In the genomic region with DNA sequence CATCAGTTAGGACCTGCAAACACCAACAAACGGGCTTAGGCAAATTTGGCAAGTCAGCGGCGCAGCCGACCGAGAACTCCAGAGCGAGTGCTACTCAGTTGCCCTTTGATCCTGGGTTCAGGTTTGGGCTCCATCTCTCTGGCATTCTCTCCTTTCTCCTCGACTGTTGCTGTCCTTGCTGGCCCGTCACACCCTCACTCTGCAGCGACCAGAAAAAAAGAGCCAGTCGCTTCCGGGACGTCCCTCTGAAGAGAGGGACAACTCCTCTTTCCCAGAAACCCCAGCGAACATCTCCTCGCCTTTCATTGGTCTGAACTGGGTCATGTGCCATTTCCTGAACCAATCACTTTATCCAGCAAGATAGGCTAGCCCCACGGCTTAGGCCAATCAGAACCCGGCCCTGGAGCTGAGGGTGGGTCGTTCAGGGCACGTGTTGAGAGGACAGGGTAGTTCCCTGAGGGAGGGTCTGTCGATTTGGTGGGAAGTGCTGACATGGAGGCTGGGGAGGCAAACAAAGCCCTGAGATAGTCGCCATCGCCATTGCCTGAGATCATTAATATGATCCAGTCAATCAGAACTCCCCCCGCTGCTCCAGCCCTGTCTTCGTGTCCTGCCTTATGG, we compare ENCODE assay signal across 19 cellular contexts.
A peak's percentile ranks its signal among the peaks of the same experiment; 100 is the strongest.
DNase-seq lines count a peak whose midpoint lies in the region; ATAC-seq, FAIRE-seq and TF ChIP-seq lines count a peak whose summit lies in the region.
"Had no signal": no experiment of that assay in that cellular context is flagged by ENCODE, and none has a peak within 500 bp of the region (broad histone marks: within the 10 kb centered on the region; RNA-seq: fewer than 3 reads in every experiment).

No MANE protein-coding gene starts in this region.

- TF ChIP-seq POLR2A in A549 (IDR thresholded peaks at IDR 0.05; ENCODE audit: low read length) (no peak), K562 (conservative IDR thresholded peaks at IDR 0.05) (peak; percentile 57)

- H3K4me3 Mint-ChIP-seq in HFFc6, result peak overlapping the region; percentile 20; the same call in 1 of the 2 replicates
- H3K4me3 Mint-ChIP-seq: CD4-positive, alpha-beta T cell had no signal

- TF ChIP-seq CTCF in A549 (IDR thresholded peaks at IDR 0.05) (no peak), HFFc6 (IDR thresholded peaks at IDR 0.05) (no peak), K562 (IDR thresholded peaks at IDR 0.05 in 2 of 3, conservative IDR thresholded peaks at IDR 0.05 in 1 of 3; ENCODE audit: insufficient read depth in 2 of 3, low read depth in 1 of 3, low read length in 3 of 3) (no peak)

- no peak overlapping the region for H3K27ac Mint-ChIP-seq in HFFc6
- H3K27ac Mint-ChIP-seq: CD4-positive, alpha-beta T cell had no signal

- H3K4me1 ChIP-seq in A549 (no peaks in the 10 kb centered on the region), K562 (replicated peaks in 1 of 2; ENCODE audit: control insufficient read depth in 2 of 2, insufficient read depth in 2 of 2, low read length in 2 of 2) (peaks cover 5 to 7% of the 10 kb centered on the region in 2 experiments; a peak in 3 of 5 replicates)

- H3K27me3 Mint-ChIP-seq in HFFc6 (ENCODE audit: insufficient read depth), result peaks cover 13% of the 10 kb centered on the region

- no peaks in the 10 kb centered on the region for H3K4me1 Mint-ChIP-seq in HFFc6 (ENCODE audit: low read depth)

- H2AFZ ChIP-seq in K562 (ENCODE audit: low read depth, low read length), result peak overlapping the region; percentile 74

- H3K9ac ChIP-seq in K562 (ENCODE audit: insufficient read depth in 1 of 2, low read depth in 2 of 2, low read length in 2 of 2), result no peak overlapping the region

- H3K4me3 ChIP-seq in A549, result no peak overlapping the region
- H3K4me3 ChIP-seq in K562, result peak overlapping the region; percentile 35

- POLR2A ChIA-PET in A549 (lab: Yijun Ruan, JAX) (no interaction called here), K562 (lab: Yijun Ruan, JAX) (interaction anchor here (0.6 to 1.3 kb wide), 4 partner anchors 12 to 521 kb away, joined by 3 read pairs; no protein-coding TSS in a partner anchor)

- DNase-seq in A549 (ENCODE audit: low read depth in 1 of 2, low spot score in 1 of 2), result peak in 1 of 2 experiments; percentile 5
- no peak for DNase-seq in HFFc6
- peak; percentile 3 for DNase-seq in OCI-M1 (lab: John Stamatoyannopoulos, UW)
- DNase-seq in K562 (ENCODE audit: extremely low read depth in 1 of 4, low spot score in 3 of 4), result peak; percentile 64 to 92 (median 90)
- DNase-seq in NCI-H146 (lab: John Stamatoyannopoulos, UW), result no peak
- no peak for DNase-seq in NK-92 treated with Interleukin-12 subunit alpha and Interleukin-12 subunit beta, amount 100 ng/mL, for 24 hours (lab: John Stamatoyannopoulos, UW)
- DNase-seq: CD4-positive, alpha-beta T cell; H7; KG1; NCI-H1436; NCI-H2081 treated with DMSO at 0.1 percent for 48 hours; NCI-H524; PC-3 had no signal

- BruUV-seq in K562 (replicated peaks; lab: Mats Ljungman, UMichigan), result no TSS peak

- ATAC-seq in A549, result no peak
- ATAC-seq in K562, result peak; percentile 99
- ATAC-seq in GM18502 (IDR thresholded peaks at IDR 0.05; ENCODE audit: poor library complexity, unreplicated experiment), result no peak
- ATAC-seq in HG03442 (IDR thresholded peaks at IDR 0.05; ENCODE audit: unreplicated experiment), result no peak
- ATAC-seq: PC-3, Right ventricle myocardium inferior, SK-N-SH treated with all-trans-retinoic acid at 6 μM for 48 hours had no signal

- FAIRE-seq in A549 (lab: Jason Lieb, UNC) (no peak), K562 (lab: Jason Lieb, UNC) (peak; percentile 95)
- FAIRE-seq: D721Med, HTR-8/SVneo had no signal

- H3K36me3 Mint-ChIP-seq in HFFc6 (ENCODE audit: low read depth), result no peaks in the 10 kb centered on the region

- no peaks in the 10 kb centered on the region for H3K36me3 ChIP-seq in K562 (ENCODE audit: control insufficient read depth, insufficient read depth, low read length)

- intact Hi-C loops in K562 (cut with micrococcal nuclease), result no loop called here

- H4K20me1 ChIP-seq in K562 (replicated peaks; ENCODE audit: control insufficient read depth, insufficient read depth, low read length), result no peaks in the 10 kb centered on the region

- 61% methylated on average over 16 of the region's 23 CpGs for whole genome bisulfite sequencing in A549 (ENCODE audit: missing lambda C conversion rate)
- WGBS in K562 (ENCODE audit: insufficient coverage, low coverage, missing lambda C conversion rate), result 2% methylated on average over 23 of the region's 23 CpGs

- H3K27ac ChIP-seq in A549, result no peak overlapping the region
- H3K27ac ChIP-seq in K562 (ENCODE audit: extremely low read depth, low read depth, low read length), result no peak overlapping the region; the same call in 2 of the 3 replicates

- H3K9me3 ChIP-seq in A549 (no peaks in the 10 kb centered on the region), K562 (replicated peaks; ENCODE audit: control insufficient read depth, insufficient read depth, low read depth, low read length) (no peaks in the 10 kb centered on the region)

- TF ChIP-seq EP300 in A549 (IDR thresholded peaks at IDR 0.05) (no peak), K562 (IDR thresholded peaks at IDR 0.05; ENCODE audit: low read length) (no peak)

- H3K4me2 ChIP-seq in A549, result no peak overlapping the region
- peak overlapping the region; percentile 73 for H3K4me2 ChIP-seq in K562 (ENCODE audit: insufficient read depth, low read length)

- in situ Hi-C loops in K562 (cut with MboI), result no loop called here

- CTCF ChIA-PET in A549 (lab: Yijun Ruan, JAX), result interaction anchor here (1.3 kb wide), 1 partner anchor 105 kb away, joined by 4 read pairs; no protein-coding TSS in a partner anchor
- CTCF ChIA-PET in K562 (lab: Yijun Ruan, JAX; ENCODE audit: low intra/inter-chr PET ratio), result no interaction called here

- TF ChIP-seq RAD21 in A549 (conservative IDR thresholded peaks at IDR 0.05 in 1 of 2, IDR thresholded peaks at IDR 0.05 in 1 of 2) (no peak), K562 (CRISPR knock-in tag; conservative IDR thresholded peaks at IDR 0.05 in 1 of 2, IDR thresholded peaks at IDR 0.05 in 1 of 2) (no peak)

- H3K9me1 ChIP-seq in K562 (ENCODE audit: control insufficient read depth, insufficient read depth, low read length), result no peaks in the 10 kb centered on the region

- peaks cover 0 to 17% of the 10 kb centered on the region in 2 experiments; a peak in 2 of 5 replicates for H3K27me3 ChIP-seq in K562 (ENCODE audit: control insufficient read depth in 2 of 2, insufficient read depth in 2 of 2, low read length in 2 of 2)

- H3K79me2 ChIP-seq in K562 (ENCODE audit: control insufficient read depth, insufficient read depth, low read length), result no peaks in the 10 kb centered on the region

- H3K9me3 Mint-ChIP-seq in HFFc6, result no peaks in the 10 kb centered on the region
- H3K9me3 Mint-ChIP-seq: CD4-positive, alpha-beta T cell had no signal

TF ChIP-seq in A549, 52 proteins besides CTCF, POLR2A, EP300 and RAD21:
- TF ChIP-seq CBX2 (IDR thresholded peaks at IDR 0.05; ENCODE audit: borderline replicate concordance, low read depth) (no peak), NFE2L2 (conservative IDR thresholded peaks at IDR 0.05; ENCODE audit: low read length) (no peak)
- TF ChIP-seq, protein P1, sequence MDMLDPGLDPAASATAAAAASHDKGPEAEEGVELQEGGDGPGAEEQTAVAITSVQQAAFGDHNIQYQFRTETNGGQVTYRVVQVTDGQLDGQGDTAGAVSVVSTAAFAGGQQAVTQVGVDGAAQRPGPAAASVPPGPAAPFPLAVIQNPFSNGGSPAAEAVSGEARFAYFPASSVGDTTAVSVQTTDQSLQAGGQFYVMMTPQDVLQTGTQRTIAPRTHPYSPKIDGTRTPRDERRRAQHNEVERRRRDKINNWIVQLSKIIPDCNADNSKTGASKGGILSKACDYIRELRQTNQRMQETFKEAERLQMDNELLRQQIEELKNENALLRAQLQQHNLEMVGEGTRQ (IDR thresholded peaks at IDR 0.05), result peak; percentile 19; the same call in 1 of the 2 replicates

TF ChIP-seq in K562, 482 proteins besides CTCF, POLR2A, EP300 and RAD21 (continues in another document):
- peak; percentile 76 for TF ChIP-seq ZBTB1 (CRISPR knock-in tag; IDR thresholded peaks at IDR 0.05; ENCODE audit: borderline replicate concordance, low read depth)
- TF ChIP-seq CC2D1A (IDR thresholded peaks at IDR 0.05), result no peak
- peak; percentile 29; the same call in 1 of the 2 replicates for TF ChIP-seq BACH1 (tag; IDR thresholded peaks at IDR 0.05)
- peak; percentile 91 for TF ChIP-seq ZNF76 (CRISPR knock-in tag; IDR thresholded peaks at IDR 0.05; ENCODE audit: borderline replicate concordance)
- TF ChIP-seq TAF15 (IDR thresholded peaks at IDR 0.05; ENCODE audit: low read depth, low read length), result no peak
- no peak for TF ChIP-seq ZNF408 (CRISPR knock-in tag; IDR thresholded peaks at IDR 0.05; ENCODE audit: low read depth)
- TF ChIP-seq TARDBP (IDR thresholded peaks at IDR 0.05), result no peak
- TF ChIP-seq CBFA2T3 (IDR thresholded peaks at IDR 0.05), result no peak
- TF ChIP-seq EWSR1 (IDR thresholded peaks at IDR 0.05; ENCODE audit: borderline replicate concordance, low read depth, partially characterized antibody), result no peak
- no peak for TF ChIP-seq GATAD2A (IDR thresholded peaks at IDR 0.05)
- TF ChIP-seq ILF3 (IDR thresholded peaks at IDR 0.05; ENCODE audit: borderline replicate concordance), result no peak
- TF ChIP-seq ZNF23 (CRISPR knock-in tag; IDR thresholded peaks at IDR 0.05), result no peak
- TF ChIP-seq, protein P2, sequence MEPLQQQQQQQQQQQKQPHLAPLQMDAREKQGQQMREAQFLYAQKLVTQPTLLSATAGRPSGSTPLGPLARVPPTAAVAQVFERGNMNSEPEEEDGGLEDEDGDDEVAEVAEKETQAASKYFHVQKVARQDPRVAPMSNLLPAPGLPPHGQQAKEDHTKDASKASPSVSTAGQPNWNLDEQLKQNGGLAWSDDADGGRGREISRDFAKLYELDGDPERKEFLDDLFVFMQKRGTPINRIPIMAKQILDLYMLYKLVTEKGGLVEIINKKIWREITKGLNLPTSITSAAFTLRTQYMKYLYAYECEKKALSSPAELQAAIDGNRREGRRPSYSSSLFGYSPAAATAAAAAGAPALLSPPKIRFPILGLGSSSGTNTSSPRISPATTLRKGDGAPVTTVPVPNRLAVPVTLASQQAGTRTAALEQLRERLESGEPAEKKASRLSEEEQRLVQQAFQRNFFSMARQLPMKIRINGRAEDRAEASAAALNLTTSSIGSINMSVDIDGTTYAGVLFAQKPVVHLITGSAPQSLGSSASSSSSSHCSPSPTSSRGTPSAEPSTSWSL (CRISPR knock-in tag; IDR thresholded peaks at IDR 0.05; ENCODE audit: borderline replicate concordance), result no peak; the same call in 1 of the 2 replicates
- TF ChIP-seq MAFG (tag; conservative IDR thresholded peaks at IDR 0.05), result no peak

Comparison
In these comparisons a context has a peak if more than half of its experiments do, and no peak if none do; other contexts are left out.
1. DNase-seq: peak in OCI-M1 (single experiment) and K562 (4 of 4); none in HFFc6 (single experiment), NCI-H146 (single experiment) and NK-92 treated with Interleukin-12 subunit alpha and Interleukin-12 subunit beta, amount 100 ng/mL, for 24 hours (single experiment).